8 cellular contexts compared by ENCODE assay signal in the genomic region with DNA sequence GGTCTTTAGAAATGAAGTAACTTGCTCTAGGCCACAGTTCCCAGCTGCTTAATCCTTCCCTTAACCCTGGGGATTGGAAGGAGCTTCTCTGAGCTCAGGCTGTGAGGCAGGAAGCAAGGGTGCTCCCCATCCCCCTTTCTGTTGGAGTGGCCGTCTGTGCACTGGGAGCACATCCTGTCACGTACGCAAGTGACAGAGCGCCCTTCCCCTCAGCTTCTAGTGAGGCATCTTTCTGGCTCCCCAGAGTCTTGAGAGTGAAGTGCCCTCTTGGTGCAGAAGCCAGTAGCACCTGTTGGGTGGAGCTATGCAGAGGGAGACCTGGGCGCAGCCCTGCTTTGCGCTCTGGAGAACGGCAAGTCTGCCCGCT.
DNase-seq lines count a peak whose midpoint lies in the region; ATAC-seq and TF ChIP-seq lines count a peak whose summit lies in the region.

No MANE protein-coding gene starts in this region.

- H3K36me3 Mint-ChIP-seq in activated naive CD8-positive, alpha-beta T cell treated with anti-CD3 and anti-CD28 coated beads, Interleukin-2, amount 50 U/mL, for 24 hours (ENCODE audit: low read depth), result peaks cover 48% of the 10 kb centered on the region

- peak; percentile 45 for DNase-seq in GM20000 (ENCODE audit: low spot score)
- peak; percentile 66 for DNase-seq in activated naive CD8-positive, alpha-beta T cell treated with anti-CD3 and anti-CD28 coated beads, Interleukin-2, amount 50 U/mL, for 24 hours
- DNase-seq in stimulated activated CD4-positive, alpha-beta T cell treated with anti-CD3 and anti-CD28 coated beads, Interleukin-4, amount 100 ng/mL, for 24 hours, result peak; percentile 33
- no peak for DNase-seq in NCI-H82 treated with DMSO at 0.1 percent for 48 hours (lab: John Stamatoyannopoulos, UW; ENCODE audit: unreplicated experiment)
- no peak for DNase-seq in T1000 (lab: John Stamatoyannopoulos, UW)
- DNase-seq in iPS-NIHi11 (ENCODE audit: low spot score), result no peak

- peak; percentile 50 for ATAC-seq in HG03460 (IDR thresholded peaks at IDR 0.05; ENCODE audit: unreplicated experiment)
- ATAC-seq in activated naive CD8-positive, alpha-beta T cell treated with anti-CD3 and anti-CD28 coated beads, Interleukin-2, amount 50 U/mL, for 24 hours, result peak; percentile 84
- no peak for ATAC-seq in GM21360 (IDR thresholded peaks at IDR 0.05; ENCODE audit: unreplicated experiment)

- H3K27me3 Mint-ChIP-seq in activated naive CD8-positive, alpha-beta T cell treated with anti-CD3 and anti-CD28 coated beads, Interleukin-2, amount 50 U/mL, for 24 hours, result no peaks in the 10 kb centered on the region

- peaks cover 58% of the 10 kb centered on the region for H3K4me1 Mint-ChIP-seq in activated naive CD8-positive, alpha-beta T cell treated with anti-CD3 and anti-CD28 coated beads, Interleukin-2, amount 50 U/mL, for 24 hours

- no peak for TF ChIP-seq CTCF in GM20000 (IDR thresholded peaks at IDR 0.05; ENCODE audit: extremely low read depth, missing control alignments)

- H3K9me3 Mint-ChIP-seq in activated naive CD8-positive, alpha-beta T cell treated with anti-CD3 and anti-CD28 coated beads, Interleukin-2, amount 50 U/mL, for 24 hours, result no peaks in the 10 kb centered on the region

- H3K4me3 Mint-ChIP-seq in activated naive CD8-positive, alpha-beta T cell treated with anti-CD3 and anti-CD28 coated beads, Interleukin-2, amount 50 U/mL, for 24 hours, result peak overlapping the region; percentile 74

- H3K27ac Mint-ChIP-seq in activated naive CD8-positive, alpha-beta T cell treated with anti-CD3 and anti-CD28 coated beads, Interleukin-2, amount 50 U/mL, for 24 hours, result peak overlapping the region; percentile 98

Comparison
In these comparisons a context has a peak if more than half of its experiments do, and no peak if none do; other contexts are left out.
1. DNase-seq: peak in GM20000 (single experiment), activated naive CD8-positive, alpha-beta T cell treated with anti-CD3 and anti-CD28 coated beads, Interleukin-2, amount 50 U/mL, for 24 hours (single experiment) and stimulated activated CD4-positive, alpha-beta T cell treated with anti-CD3 and anti-CD28 coated beads, Interleukin-4, amount 100 ng/mL, for 24 hours (single experiment); none in NCI-H82 treated with DMSO at 0.1 percent for 48 hours (single experiment), T1000 (single experiment) and iPS-NIHi11 (single experiment).